Comparison of ENCODE assay signal across 9 cellular contexts in genomic region chr3:140898340-140899180, GRCh38. TPM values are rescaled to one million over a fixed set of nuclear protein-coding genes. Genes with fewer than 3 reads are reported as not detected.
A peak's percentile ranks its signal among the peaks of the same experiment; 100 is the strongest.
DNase-seq lines count a peak whose midpoint lies in the region; ATAC-seq and TF ChIP-seq lines count a peak whose summit lies in the region.
"Had no signal": no experiment of that assay in that cellular context is flagged by ENCODE, and none has a peak within 500 bp of the region (broad histone marks: within the 10 kb centered on the region; RNA-seq: fewer than 3 reads in every experiment).

No MANE protein-coding gene starts in this region.

- H3K27me3 Mint-ChIP-seq in endothelial cell (ENCODE audit: unreplicated experiment): no peaks in the 10 kb centered on the region

- DNase-seq in AG10803 (ENCODE audit: low read depth): peak; percentile 88
- DNase-seq in LoVo (ENCODE audit: low spot score): peak; percentile 44
- DNase-seq in RKO (ENCODE audit: low spot score): peak; percentile 73
- DNase-seq in endothelial cell (ENCODE audit: low spot score): peak; percentile 16
- peak; percentile 30 for DNase-seq in mucosa of gallbladder (ENCODE audit: low spot score)
- DNase-seq: left cardiac atrium had no signal

- TF ChIP-seq CTCF in AG10803 (conservative IDR thresholded peaks at IDR 0.05; ENCODE audit: low read length): peak; percentile 82
- TF ChIP-seq CTCF in GM12873 (IDR thresholded peaks at IDR 0.05; ENCODE audit: insufficient read depth, low read depth, low read length, missing control alignments): peak; percentile 48
- TF ChIP-seq CTCF in endothelial cell (IDR thresholded peaks at IDR 0.05; ENCODE audit: unreplicated experiment): peak; percentile 54

- ATAC-seq in HG02571 (IDR thresholded peaks at IDR 0.05; ENCODE audit: unreplicated experiment): no peak
- no peak for ATAC-seq in GM18909 (IDR thresholded peaks at IDR 0.05; ENCODE audit: poor library complexity, unreplicated experiment)

- no peak overlapping the region for H3K27ac Mint-ChIP-seq in endothelial cell (ENCODE audit: unreplicated experiment)

- H3K4me1 Mint-ChIP-seq in endothelial cell (ENCODE audit: unreplicated experiment): peaks cover 6% of the 10 kb centered on the region

- H3K36me3 Mint-ChIP-seq in endothelial cell (ENCODE audit: low read depth, unreplicated experiment): no peaks in the 10 kb centered on the region

- H3K4me3 Mint-ChIP-seq in endothelial cell (ENCODE audit: unreplicated experiment): no peak overlapping the region

- H3K4me3 ChIP-seq in AG10803 (ENCODE audit: low read length): no peak overlapping the region

- H3K9me3 Mint-ChIP-seq in endothelial cell (ENCODE audit: unreplicated experiment): no peaks in the 10 kb centered on the region

RNA-seq across cellular contexts. Expression of gene SLC25A36, which starts 43.1 kb away (rescaled TPM):
- total RNA-seq in endothelial cell (ENCODE audit: unreplicated experiment): 80.7 TPM
- total RNA-seq in mucosa of gallbladder: 49.2 TPM

Comparison
In these comparisons a context has a peak if more than half of its experiments do, and no peak if none do; other contexts are left out.
1. DNase-seq: peak in every context shown above with its lines; median percentile 88 in AG10803; 73 in RKO; 44 in LoVo; 30 in mucosa of gallbladder; 16 in endothelial cell.